Comparison of ENCODE assay signal across 24 cellular contexts in the genomic region with DNA sequence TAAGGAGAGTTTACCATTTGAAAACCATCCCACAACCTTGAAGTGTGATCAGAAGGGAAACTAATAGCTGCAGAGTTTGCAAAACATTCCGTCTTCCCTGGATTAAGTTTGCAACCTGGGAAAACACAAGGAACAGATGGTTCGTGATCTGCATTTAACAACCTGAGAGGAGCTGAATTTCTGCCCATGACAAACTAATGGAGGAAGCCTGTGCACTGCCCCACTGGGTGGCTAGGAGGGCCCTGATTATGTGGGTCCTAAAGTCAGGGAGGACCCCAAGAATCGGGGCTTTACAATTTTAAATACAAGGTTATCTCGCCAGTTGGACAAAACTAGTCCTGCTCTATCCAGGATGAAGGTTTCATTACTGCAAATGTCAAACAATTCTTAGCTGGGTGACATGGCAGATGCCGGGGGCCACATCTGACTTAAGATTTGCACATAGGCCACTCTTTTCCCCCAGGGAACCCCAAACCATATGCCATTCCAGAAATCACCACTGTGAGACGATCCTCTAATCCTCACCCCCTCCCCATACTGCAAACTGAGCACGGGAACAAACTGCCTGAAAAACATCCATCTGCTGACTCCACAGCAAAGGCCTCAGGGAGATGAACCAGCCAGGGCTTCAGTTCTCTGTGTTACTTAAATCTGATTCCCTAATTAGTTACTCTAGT. TPM values are rescaled to one million over a fixed set of nuclear protein-coding genes. Genes with fewer than 3 reads are reported as not detected.
A peak's percentile ranks its signal among the peaks of the same experiment; 100 is the strongest.
DNase-seq lines count a peak whose midpoint lies in the region; ATAC-seq, FAIRE-seq and TF ChIP-seq lines count a peak whose summit lies in the region.
"Had no signal": no experiment of that assay in that cellular context is flagged by ENCODE, and none has a peak within 500 bp of the region (broad histone marks: within the 10 kb centered on the region; RNA-seq: fewer than 3 reads in every experiment).

No MANE protein-coding gene starts in this region.

- FAIRE-seq in frontal cortex (lab: Jason Lieb, UNC): no peak
- FAIRE-seq: endometrium had no signal

- no peak for ATAC-seq in T-cell (replicated peaks in 1 of 4)

- H3K4me3 Mint-ChIP-seq in brain (peak overlapping the region in 1 of 5 experiments; percentile 24), nephron progenitor cell (no peak overlapping the region), T-cell (no peak overlapping the region)
- H3K4me3 Mint-ChIP-seq: activated naive CD4-positive, alpha-beta T cell treated with anti-CD3 and anti-CD28 coated beads for 36 hours; activated T-cell treated with anti-CD3 and anti-CD28 coated beads, Interleukin-2, amount 50 U/mL, for 24 hours; dendritic cell treated with granulocyte-macrophage colony-stimulating factor and Interleukin-4, amounts not matched to agents 40 ng/mL and 50 ng/mL, for 4 days; memory B cell; stimulated activated effector memory CD8-positive, alpha-beta T cell treated with anti-CD3 and anti-CD28 coated beads, Interleukin-12 subunit alpha, Interleukin-12 subunit beta, amount 100 ng/mL, for 72 hours; T-helper 1 cell treated with Interleukin-12 subunit alpha and Interleukin-12 subunit beta and Interleukin-4 antibody, amounts not matched to agents 30 μg/mL and 1 μg/mL, for 36 hours had no signal

- no peaks in the 10 kb centered on the region for H3K27me3 Mint-ChIP-seq in brain
- no peaks in the 10 kb centered on the region for H3K27me3 Mint-ChIP-seq in nephron progenitor cell (ENCODE audit: low read depth, poor library complexity)
- peaks cover 3 to 13% of the 10 kb centered on the region in 2 donors for H3K27me3 Mint-ChIP-seq in T-cell
- H3K27me3 Mint-ChIP-seq: activated T-cell treated with anti-CD3 and anti-CD28 coated beads, Interleukin-2, amount 50 U/mL, for 24 hours had no signal

- TF ChIP-seq CTCF in brain (conservative IDR thresholded peaks at IDR 0.05) (no peak), nephron progenitor cell (IDR thresholded peaks at IDR 0.05) (no peak)

- POLR2A ChIA-PET in T-cell (lab: Charles Lee): no interaction called here

- CTCF ChIA-PET in T-cell (lab: Charles Lee): no interaction called here

- no peaks in the 10 kb centered on the region for H3K36me3 Mint-ChIP-seq in brain
- no peaks in the 10 kb centered on the region for H3K36me3 Mint-ChIP-seq in nephron progenitor cell (ENCODE audit: low read depth)
- no peaks in the 10 kb centered on the region for H3K36me3 Mint-ChIP-seq in T-cell
- H3K36me3 Mint-ChIP-seq: stimulated activated effector memory CD8-positive, alpha-beta T cell treated with anti-CD3 and anti-CD28 coated beads, Interleukin-12 subunit alpha, Interleukin-12 subunit beta, amount 100 ng/mL, for 72 hours had no signal

- peak; percentile 98 for DNase-seq in DMS 273 (lab: John Stamatoyannopoulos, UW; ENCODE audit: unreplicated experiment)
- peak; percentile 47 for DNase-seq in NCI-H1694 treated with DMSO at 0.1 percent for 48 hours (lab: John Stamatoyannopoulos, UW)
- no peak for DNase-seq in nephron progenitor cell
- DNase-seq in T-cell: no peak
- no peak for DNase-seq in frontal cortex (ENCODE audit: low spot score in 2 of 2)
- DNase-seq in SW480 (ENCODE audit: low spot score): no peak
- no peak for DNase-seq in NCI-H187 (lab: John Stamatoyannopoulos, UW)
- DNase-seq: activated CD8-positive, alpha-beta memory T cell treated with anti-CD3 and anti-CD28 coated beads for 24 hours; activated naive CD4-positive, alpha-beta T cell treated with anti-CD3 and anti-CD28 coated beads for 36 hours; activated T-cell treated with anti-CD3 and anti-CD28 coated beads, Interleukin-2, amount 50 U/mL, for 24 hours; caudate nucleus; COR-L47; head of caudate nucleus; Kasumi-1; NCI-H1048; NCI-H2029; NK-92 treated with Interleukin-12 subunit alpha and Interleukin-12 subunit beta, amount 100 ng/mL, for 24 hours; occipital lobe had no signal

- H3K4me1 Mint-ChIP-seq in brain: peaks cover 19% of the 10 kb centered on the region
- H3K4me1 Mint-ChIP-seq in nephron progenitor cell: peaks cover 26% of the 10 kb centered on the region
- H3K4me1 Mint-ChIP-seq in T-cell: no peaks in the 10 kb centered on the region
- H3K4me1 Mint-ChIP-seq: memory B cell; stimulated activated effector memory CD8-positive, alpha-beta T cell treated with anti-CD3 and anti-CD28 coated beads, Interleukin-12 subunit alpha, Interleukin-12 subunit beta, amount 100 ng/mL, for 72 hours had no signal

- H3K27ac Mint-ChIP-seq in brain (peak overlapping the region; percentile 26 to 41 (median 40)), nephron progenitor cell (peak overlapping the region; percentile 26), T-cell (no peak overlapping the region)
- H3K27ac Mint-ChIP-seq: activated naive CD4-positive, alpha-beta T cell treated with anti-CD3 and anti-CD28 coated beads for 36 hours; activated T-cell treated with anti-CD3 and anti-CD28 coated beads, Interleukin-2, amount 50 U/mL, for 24 hours; dendritic cell treated with granulocyte-macrophage colony-stimulating factor and Interleukin-4, amounts not matched to agents 40 ng/mL and 50 ng/mL, for 4 days; memory B cell; T-helper 1 cell treated with Interleukin-12 subunit alpha and Interleukin-12 subunit beta and Interleukin-4 antibody, amounts not matched to agents 30 μg/mL and 1 μg/mL, for 36 hours had no signal

- H3K9me3 Mint-ChIP-seq in brain (peaks cover 0 to 7% (median 0%) of the 10 kb centered on the region in 5 experiments), nephron progenitor cell (peaks cover 19% of the 10 kb centered on the region), T-cell (peaks cover 0 to 5% (median 0%) of the 10 kb centered on the region in 3 donors)
- H3K9me3 Mint-ChIP-seq: activated naive CD4-positive, alpha-beta T cell treated with anti-CD3 and anti-CD28 coated beads for 36 hours; activated T-cell treated with anti-CD3 and anti-CD28 coated beads, Interleukin-2, amount 50 U/mL, for 24 hours; dendritic cell treated with granulocyte-macrophage colony-stimulating factor and Interleukin-4, amounts not matched to agents 40 ng/mL and 50 ng/mL, for 4 days had no signal

RNA-seq across cellular contexts. Expression of a gene that starts 35.4 kb away (rescaled TPM):
- polyA plus RNA-seq in brain (ENCODE audit: insufficient read depth, low read depth, low replicate concordance): 1.9 TPM
- total RNA-seq in T-cell (10 to 100 TPM; 17.9 to 28.7 (median 21.0) TPM), frontal cortex (14.7 TPM)

Comparison
In these comparisons a context has a peak if more than half of its experiments do, and no peak if none do; other contexts are left out.
1. DNase-seq: peak in DMS 273 (single experiment) and NCI-H1694 treated with DMSO at 0.1 percent for 48 hours (single experiment); none in nephron progenitor cell (single experiment), T-cell (0 of 34), frontal cortex (0 of 2), SW480 (single experiment) and NCI-H187 (0 of 2).
2. H3K27ac Mint-ChIP-seq: peak in brain (5 of 5) and nephron progenitor cell (single experiment); none in T-cell (0 of 2).